Comparison of ENCODE assay signal across 8 cellular contexts in genomic region chr10:49407552-49408137, GRCh38. TPM values are rescaled to one million over a fixed set of nuclear protein-coding genes. Genes with fewer than 3 reads are reported as not detected.
A peak's percentile ranks its signal among the peaks of the same experiment; 100 is the strongest.
DNase-seq lines count a peak whose midpoint lies in the region; ATAC-seq lines count a peak whose summit lies in the region.

No MANE protein-coding gene starts in this region.

- POLR2A ChIA-PET in activated CD8-positive, alpha-beta T cell treated with anti-CD3 and anti-CD28 coated beads, Interleukin-2, amount 10 ng/mL, durations not matched to agents 7 days and 5 days (lab: Charles Lee), result interaction anchor here (1.4 kb wide), 1 partner anchor 111 kb away, joined by 4 read pairs; no protein-coding TSS in a partner anchor

- H3K27ac Mint-ChIP-seq in activated CD8-positive, alpha-beta T cell treated with anti-CD3 and anti-CD28 coated beads, Interleukin-2, amount 10 ng/mL, durations not matched to agents 7 days and 5 days, result no peak overlapping the region
- no peak overlapping the region for H3K27ac Mint-ChIP-seq in effector memory CD8-positive, alpha-beta T cell

- no peaks in the 10 kb centered on the region for H3K4me1 Mint-ChIP-seq in activated CD8-positive, alpha-beta T cell treated with anti-CD3 and anti-CD28 coated beads, Interleukin-2, amount 10 ng/mL, durations not matched to agents 7 days and 5 days (ENCODE audit: low read depth)
- peaks cover 3 to 6% of the 10 kb centered on the region in 2 donors for H3K4me1 Mint-ChIP-seq in effector memory CD8-positive, alpha-beta T cell (ENCODE audit: low read depth in 2 of 2)

- DNase-seq in EH (ENCODE audit: low read depth), result peak; percentile 75
- DNase-seq in NCI-H748 treated with DMSO at 0.1 percent for 48 hours (lab: John Stamatoyannopoulos, UW), result peak; percentile 17
- peak; percentile 83 for DNase-seq in activated CD8-positive, alpha-beta T cell treated with anti-CD3 and anti-CD28 coated beads, Interleukin-2, amount 10 ng/mL, durations not matched to agents 7 days and 5 days
- DNase-seq in effector memory CD8-positive, alpha-beta T cell, result peak; percentile 66 to 74 (median 67)
- peak; percentile 80 for DNase-seq in middle frontal gyrus (ENCODE audit: extremely low spot score, low spot score)
- peak; percentile 35 to 51 for DNase-seq in stimulated activated CD8-positive, alpha-beta memory T cell treated with anti-CD3 and anti-CD28 coated beads, Interleukin-4, amount 100 ng/mL, for 1 hour (ENCODE audit: low read depth in 2 of 2, low spot score in 1 of 2)

- no peak overlapping the region for H3K4me3 Mint-ChIP-seq in activated CD8-positive, alpha-beta T cell treated with anti-CD3 and anti-CD28 coated beads, Interleukin-2, amount 10 ng/mL, durations not matched to agents 7 days and 5 days
- no peak overlapping the region for H3K4me3 Mint-ChIP-seq in effector memory CD8-positive, alpha-beta T cell

- H3K9me3 Mint-ChIP-seq in activated CD8-positive, alpha-beta T cell treated with anti-CD3 and anti-CD28 coated beads, Interleukin-2, amount 10 ng/mL, durations not matched to agents 7 days and 5 days (ENCODE audit: insufficient read depth), result no peaks in the 10 kb centered on the region
- H3K9me3 Mint-ChIP-seq in effector memory CD8-positive, alpha-beta T cell, result no peaks in the 10 kb centered on the region

- CTCF ChIA-PET in activated CD8-positive, alpha-beta T cell treated with anti-CD3 and anti-CD28 coated beads, Interleukin-2, amount 10 ng/mL, durations not matched to agents 7 days and 5 days (lab: Charles Lee), result interaction anchor here (0.7 to 9.1 kb wide), 35 partner anchors 8 to 750 kb away, joined by 3 to 224 read pairs (median 5); partner anchors contain the start of gene ERCC6

- no peaks in the 10 kb centered on the region for H3K36me3 Mint-ChIP-seq in activated CD8-positive, alpha-beta T cell treated with anti-CD3 and anti-CD28 coated beads, Interleukin-2, amount 10 ng/mL, durations not matched to agents 7 days and 5 days (ENCODE audit: low read depth)
- no peaks in the 10 kb centered on the region for H3K36me3 Mint-ChIP-seq in effector memory CD8-positive, alpha-beta T cell (ENCODE audit: insufficient read depth)

- H3K27me3 Mint-ChIP-seq in activated CD8-positive, alpha-beta T cell treated with anti-CD3 and anti-CD28 coated beads, Interleukin-2, amount 10 ng/mL, durations not matched to agents 7 days and 5 days (ENCODE audit: low read depth), result peaks cover 41% of the 10 kb centered on the region
- peaks cover 66 to 94% of the 10 kb centered on the region in 2 donors for H3K27me3 Mint-ChIP-seq in effector memory CD8-positive, alpha-beta T cell

- ATAC-seq in HG02678 (IDR thresholded peaks at IDR 0.05; ENCODE audit: unreplicated experiment), result peak; percentile 71
- peak; percentile 87 for ATAC-seq in activated CD8-positive, alpha-beta T cell treated with anti-CD3 and anti-CD28 coated beads, Interleukin-2, amount 10 ng/mL, durations not matched to agents 7 days and 5 days
- peak; percentile 79 for ATAC-seq in effector memory CD8-positive, alpha-beta T cell (replicated peaks)
- no peak for ATAC-seq in GM21515 (IDR thresholded peaks at IDR 0.05; ENCODE audit: unreplicated experiment)

RNA-seq across cellular contexts. Expression of gene DRGX, which starts 11.8 kb away (rescaled TPM):
- not detected for total RNA-seq in activated CD8-positive, alpha-beta T cell treated with anti-CD3 and anti-CD28 coated beads, Interleukin-2, amount 10 ng/mL, durations not matched to agents 7 days and 5 days

Comparison
In these comparisons a context has a peak if more than half of its experiments do, and no peak if none do; other contexts are left out.
1. DNase-seq: peak in every context shown above with its lines; median percentile 83 in activated CD8-positive, alpha-beta T cell treated with anti-CD3 and anti-CD28 coated beads, Interleukin-2, amount 10 ng/mL, durations not matched to agents 7 days and 5 days; 80 in middle frontal gyrus; 75 in EH; 67 in effector memory CD8-positive, alpha-beta T cell; 43 in stimulated activated CD8-positive, alpha-beta memory T cell treated with anti-CD3 and anti-CD28 coated beads, Interleukin-4, amount 100 ng/mL, for 1 hour; 17 in NCI-H748 treated with DMSO at 0.1 percent for 48 hours.